Comparison of ENCODE assay signal across 22 cellular contexts in genomic region chrX:111365770-111366325, GRCh38. TPM values are rescaled to one million over a fixed set of nuclear protein-coding genes. Genes with fewer than 3 reads are reported as not detected.
A peak's percentile ranks its signal among the peaks of the same experiment; 100 is the strongest.
DNase-seq lines count a peak whose midpoint lies in the region; ATAC-seq, FAIRE-seq and TF ChIP-seq lines count a peak whose summit lies in the region.
"Had no signal": no experiment of that assay in that cellular context is flagged by ENCODE, and none has a peak within 500 bp of the region (broad histone marks: within the 10 kb centered on the region; RNA-seq: fewer than 3 reads in every experiment).

No MANE protein-coding gene starts in this region.

- ATAC-seq in GM21619 (IDR thresholded peaks at IDR 0.05; ENCODE audit: unreplicated experiment) (no peak), HG02884 (IDR thresholded peaks at IDR 0.05; ENCODE audit: unreplicated experiment) (no peak)
- ATAC-seq: GM23338, HCT116 had no signal

- no peaks in the 10 kb centered on the region for H3K9me3 Mint-ChIP-seq in astrocyte (ENCODE audit: unreplicated experiment)
- H3K9me3 Mint-ChIP-seq: CD4-positive, alpha-beta T cell; GM23338 had no signal

- H3K36me3 ChIP-seq in SJCRH30, result no peaks in the 10 kb centered on the region; the same call in 1 of the 2 replicates
- H3K36me3 ChIP-seq in astrocyte (ENCODE audit: insufficient read depth, low read length), result no peaks in the 10 kb centered on the region
- no peaks in the 10 kb centered on the region for H3K36me3 ChIP-seq in neural cell (ENCODE audit: insufficient read depth, low read length)
- no peaks in the 10 kb centered on the region for H3K36me3 ChIP-seq in ascending aorta

- no peak overlapping the region for H3K4me3 Mint-ChIP-seq in astrocyte (ENCODE audit: unreplicated experiment)
- H3K4me3 Mint-ChIP-seq: CD4-positive, alpha-beta T cell; GM23338; HFFc6 had no signal

- H3K27me3 ChIP-seq in SJCRH30 (no peaks in the 10 kb centered on the region), astrocyte (ENCODE audit: insufficient read depth, low read length) (no peaks in the 10 kb centered on the region), neural cell (ENCODE audit: insufficient read depth, low read depth, low read length) (no peaks in the 10 kb centered on the region), ascending aorta (no peaks in the 10 kb centered on the region)

- H3K9me3 ChIP-seq in SJCRH30 (replicated peaks) (no peaks in the 10 kb centered on the region), astrocyte (ENCODE audit: insufficient read depth, low read depth, low read length) (no peaks in the 10 kb centered on the region), neural cell (ENCODE audit: low read length) (no peaks in the 10 kb centered on the region), ascending aorta (no peaks in the 10 kb centered on the region)

- no peaks in the 10 kb centered on the region for H3F3A ChIP-seq in neural cell (ENCODE audit: insufficient read depth, low read length, poor library complexity, severe bottlenecking)

- H3K27ac ChIP-seq in SJCRH30 (0 out of 2 replicates have a peak overlapping the region, but pooled peaks have one; percentile 1), astrocyte (ENCODE audit: low read depth, low read length) (no peak overlapping the region), neural cell (ENCODE audit: low read length) (peak overlapping the region; percentile 8), ascending aorta (no peak overlapping the region)
- H3K27ac ChIP-seq: C4-2B had no signal

- FAIRE-seq in astrocyte (lab: Jason Lieb, UNC), result peak; percentile 56
- FAIRE-seq: A204.1, H54 had no signal

- TF ChIP-seq CTCF in astrocyte (IDR thresholded peaks at IDR 0.05; ENCODE audit: insufficient read depth, low read depth, low read length), result no peak
- TF ChIP-seq CTCF in neural cell (IDR thresholded peaks at IDR 0.05; ENCODE audit: poor library complexity, severe bottlenecking), result no peak
- TF ChIP-seq CTCF in ascending aorta (IDR thresholded peaks at IDR 0.05), result no peak

- DNase-seq in COR-L47 (lab: John Stamatoyannopoulos, UW), result peak; percentile 13
- no peak for DNase-seq in SJCRH30
- no peak for DNase-seq in astrocyte (ENCODE audit: low read depth)
- no peak for DNase-seq in ascending aorta (ENCODE audit: low spot score in 2 of 2)
- DNase-seq: ACHN; CD4-positive, alpha-beta T cell; DMS153; DMS79; GDM1; HFFc6; KG1 had no signal

- H3K4me2 ChIP-seq in astrocyte (ENCODE audit: low read length) (no peak overlapping the region), neural cell (ENCODE audit: low read length) (no peak overlapping the region)
- H3K4me2 ChIP-seq: GM23338 had no signal

- H3K4me1 Mint-ChIP-seq in astrocyte (ENCODE audit: low read depth, unreplicated experiment), result no peaks in the 10 kb centered on the region

- H3K27ac Mint-ChIP-seq in astrocyte (ENCODE audit: unreplicated experiment), result no peak overlapping the region
- H3K27ac Mint-ChIP-seq: CD4-positive, alpha-beta T cell; GM23338; HFFc6 had no signal

- no peak for TF ChIP-seq EP300 in neural cell (conservative IDR thresholded peaks at IDR 0.05; ENCODE audit: poor library complexity, severe bottlenecking)

- H3K9ac ChIP-seq in astrocyte (ENCODE audit: low read length) (no peak overlapping the region), neural cell (ENCODE audit: low read length) (no peak overlapping the region)

- TF ChIP-seq RAD21 in neural cell (conservative IDR thresholded peaks at IDR 0.05), result no peak

- no peaks in the 10 kb centered on the region for H3K36me3 Mint-ChIP-seq in astrocyte (ENCODE audit: low read depth, unreplicated experiment)

- no peak overlapping the region for H2AFZ ChIP-seq in astrocyte (ENCODE audit: low read depth, low read length)
- no peak overlapping the region for H2AFZ ChIP-seq in neural cell (ENCODE audit: low read depth, low read length)
- H2AFZ ChIP-seq: GM23338 had no signal

- H3K4me1 ChIP-seq in SJCRH30 (peaks cover 71% of the 10 kb centered on the region), astrocyte (ENCODE audit: insufficient read depth, low read length) (no peaks in the 10 kb centered on the region), ascending aorta (no peaks in the 10 kb centered on the region)

- H4K20me1 ChIP-seq in astrocyte (ENCODE audit: insufficient read depth, low read length) (no peaks in the 10 kb centered on the region), neural cell (ENCODE audit: insufficient read depth) (no peaks in the 10 kb centered on the region)

- H3K79me2 ChIP-seq in astrocyte (ENCODE audit: insufficient read depth, low read length), result no peaks in the 10 kb centered on the region
- H3K79me2 ChIP-seq in neural cell (replicated peaks; ENCODE audit: insufficient read depth, low read length), result peaks cover 55% of the 10 kb centered on the region

- no peaks in the 10 kb centered on the region for H3K9me2 ChIP-seq in neural cell (ENCODE audit: insufficient read depth, low read length)

- intact Hi-C loops in ascending aorta (cut with DNase I), result no loop called here

- H3K27me3 Mint-ChIP-seq in astrocyte (ENCODE audit: low read depth, unreplicated experiment), result no peaks in the 10 kb centered on the region
- H3K27me3 Mint-ChIP-seq: CD4-positive, alpha-beta T cell had no signal

- H3K4me3 ChIP-seq in SJCRH30, result no peak overlapping the region
- no peak overlapping the region for H3K4me3 ChIP-seq in astrocyte (ENCODE audit: insufficient read depth, low read depth, low read length)
- no peak overlapping the region for H3K4me3 ChIP-seq in neural cell (ENCODE audit: low read length)
- H3K4me3 ChIP-seq in ascending aorta, result no peak overlapping the region
- H3K4me3 ChIP-seq: GM23338 had no signal

TF ChIP-seq in neural cell, 6 proteins besides CTCF, POLR2A, EP300 and RAD21:
- TF ChIP-seq SMC3 (conservative IDR thresholded peaks at IDR 0.05; ENCODE audit: poor library complexity) (no peak), POLR2AphosphoS5 (IDR thresholded peaks at IDR 0.05) (no peak), TAF1 (IDR thresholded peaks at IDR 0.05; ENCODE audit: low read depth) (no peak), MXI1 (conservative IDR thresholded peaks at IDR 0.05; ENCODE audit: poor library complexity, severe bottlenecking) (no peak), EZH2 (IDR thresholded peaks at IDR 0.05; ENCODE audit: borderline replicate concordance, insufficient read depth, low read length, poor library complexity, severe bottlenecking) (no peak)
- TF ChIP-seq, protein P1, sequence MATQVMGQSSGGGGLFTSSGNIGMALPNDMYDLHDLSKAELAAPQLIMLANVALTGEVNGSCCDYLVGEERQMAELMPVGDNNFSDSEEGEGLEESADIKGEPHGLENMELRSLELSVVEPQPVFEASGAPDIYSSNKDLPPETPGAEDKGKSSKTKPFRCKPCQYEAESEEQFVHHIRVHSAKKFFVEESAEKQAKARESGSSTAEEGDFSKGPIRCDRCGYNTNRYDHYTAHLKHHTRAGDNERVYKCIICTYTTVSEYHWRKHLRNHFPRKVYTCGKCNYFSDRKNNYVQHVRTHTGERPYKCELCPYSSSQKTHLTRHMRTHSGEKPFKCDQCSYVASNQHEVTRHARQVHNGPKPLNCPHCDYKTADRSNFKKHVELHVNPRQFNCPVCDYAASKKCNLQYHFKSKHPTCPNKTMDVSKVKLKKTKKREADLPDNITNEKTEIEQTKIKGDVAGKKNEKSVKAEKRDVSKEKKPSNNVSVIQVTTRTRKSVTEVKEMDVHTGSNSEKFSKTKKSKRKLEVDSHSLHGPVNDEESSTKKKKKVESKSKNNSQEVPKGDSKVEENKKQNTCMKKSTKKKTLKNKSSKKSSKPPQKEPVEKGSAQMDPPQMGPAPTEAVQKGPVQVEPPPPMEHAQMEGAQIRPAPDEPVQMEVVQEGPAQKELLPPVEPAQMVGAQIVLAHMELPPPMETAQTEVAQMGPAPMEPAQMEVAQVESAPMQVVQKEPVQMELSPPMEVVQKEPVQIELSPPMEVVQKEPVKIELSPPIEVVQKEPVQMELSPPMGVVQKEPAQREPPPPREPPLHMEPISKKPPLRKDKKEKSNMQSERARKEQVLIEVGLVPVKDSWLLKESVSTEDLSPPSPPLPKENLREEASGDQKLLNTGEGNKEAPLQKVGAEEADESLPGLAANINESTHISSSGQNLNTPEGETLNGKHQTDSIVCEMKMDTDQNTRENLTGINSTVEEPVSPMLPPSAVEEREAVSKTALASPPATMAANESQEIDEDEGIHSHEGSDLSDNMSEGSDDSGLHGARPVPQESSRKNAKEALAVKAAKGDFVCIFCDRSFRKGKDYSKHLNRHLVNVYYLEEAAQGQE (IDR thresholded peaks at IDR 0.05; ENCODE audit: borderline replicate concordance), result no peak

RNA-seq across cellular contexts. Expression of gene DCX, which starts 46.1 kb away (rescaled TPM):
- total RNA-seq in SJCRH30 (2014; rRNA removed; shearing (Covaris generic)), result 99.8 and 115 TPM in 2 replicates
- total RNA-seq in astrocyte, result 0.53 and 2.4 TPM in 2 replicates
- 180 and 206 TPM in 2 replicates for polyA plus RNA-seq in neural cell
- 745 and 1,009 TPM in 2 replicates for polyA minus RNA-seq in neural cell
- total RNA-seq in ascending aorta, result not detected
- total RNA-seq: CD4-positive, alpha-beta T cell; Daoy; HFFc6; HT-29 had no signal
- polyA plus RNA-seq: BJ had no signal

Comparison
In these comparisons a context has a peak if more than half of its experiments do, and no peak if none do; other contexts are left out.
1. H3K27ac ChIP-seq: peak in SJCRH30 (single experiment) and neural cell (single experiment); none in astrocyte (single experiment) and ascending aorta (0 of 2).
2. RNA of gene DCX, which starts 46.1 kb away (total RNA-seq): 99.8 to 115 TPM in SJCRH30; 0.53 to 2.4 TPM in astrocyte and not detected in ascending aorta (single experiment); every median in the first group is over 10 times any median in the second.